9 cellular contexts compared by ENCODE assay signal in genomic region chr13:43023244-43023931, GRCh38. TPM values are rescaled to one million over a fixed set of nuclear protein-coding genes. Genes with fewer than 3 reads are reported as not detected.
DNase-seq lines count a peak whose midpoint lies in the region; ATAC-seq and TF ChIP-seq lines count a peak whose summit lies in the region.
"Had no signal": no experiment of that assay in that cellular context is flagged by ENCODE, and none has a peak within 500 bp of the region (broad histone marks: within the 10 kb centered on the region; RNA-seq: fewer than 3 reads in every experiment).

TSS of gene DNAJC15 (plus strand) at chr13:43023586. CDS start at chr13:43023627, 41 bp downstream.

- H3K9me3 ChIP-seq in PC-9 (ENCODE audit: insufficient read depth, low read depth), result no peaks in the 10 kb centered on the region
- no peaks in the 10 kb centered on the region for H3K9me3 ChIP-seq in neural progenitor cell (ENCODE audit: low read depth)
- no peaks in the 10 kb centered on the region for H3K9me3 ChIP-seq in stomach smooth muscle (ENCODE audit: control insufficient read depth in 2 of 2, low read length in 2 of 2)
- H3K9me3 ChIP-seq: A549 had no signal

- H3K4me3 Mint-ChIP-seq in neural progenitor cell, result peak within 1 kb of the TSS; percentile 91

- peaks cover 7% of the 10 kb centered on the region for H3K4me1 Mint-ChIP-seq in neural progenitor cell

- H3K79me2 ChIP-seq in PC-9 (ENCODE audit: low read depth) (peaks cover 35% of the 10 kb centered on the region), neural progenitor cell (ENCODE audit: low read depth) (no peaks in the 10 kb centered on the region)

- H3K4me2 ChIP-seq in PC-9 (peak within 1 kb of the TSS; percentile 87), neural progenitor cell (peak within 1 kb of the TSS; percentile 58)
- H3K4me2 ChIP-seq: A549 had no signal

- peaks cover 11% of the 10 kb centered on the region for H3K27me3 Mint-ChIP-seq in neural progenitor cell (ENCODE audit: insufficient read depth, low read depth)

- H3K36me3 ChIP-seq in PC-9 (ENCODE audit: low read depth) (no peaks in the 10 kb centered on the region; the same call in 1 of the 2 replicates), neural progenitor cell (no peaks in the 10 kb centered on the region), stomach smooth muscle (ENCODE audit: control insufficient read depth in 2 of 2, insufficient read depth in 2 of 2, low read length in 2 of 2) (no peaks in the 10 kb centered on the region)

- H3K27me3 ChIP-seq in PC-9 (ENCODE audit: insufficient read depth, low read depth) (no peaks in the 10 kb centered on the region), neural progenitor cell (no peaks in the 10 kb centered on the region), stomach smooth muscle (ENCODE audit: control insufficient read depth in 1 of 2, insufficient read depth in 2 of 2, low read length in 2 of 2) (no peaks in the 10 kb centered on the region)

- peak; percentile 78 for ATAC-seq in HG03159 (IDR thresholded peaks at IDR 0.05; ENCODE audit: unreplicated experiment)
- ATAC-seq: A549 had no signal

- peak; percentile 66 for DNase-seq in SIG-M5 treated with dmso at 0.1 percent for 504 hours (lab: John Stamatoyannopoulos, UW; ENCODE audit: unreplicated experiment)
- no peak for DNase-seq in SIG-M5 (lab: John Stamatoyannopoulos, UW)
- DNase-seq in PC-9, result peak; percentile 62
- peak; percentile 78 for DNase-seq in activated gamma-delta T cell treated with Interleukin-2 at 50 U/mL for 16 hours
- DNase-seq in foreskin melanocyte, result peak; percentile 91
- DNase-seq in neural progenitor cell (ENCODE audit: low spot score), result peak; percentile 70

- 0 out of 2 replicates have a peak, but pooled peaks cover 5% of the 10 kb centered on the region for H3F3A ChIP-seq in PC-9 (ENCODE audit: insufficient read depth, low read depth)
- H3F3A ChIP-seq in neural progenitor cell (ENCODE audit: low read depth), result no peaks in the 10 kb centered on the region

- POLR2A ChIA-PET in PC-9 (lab: Charles Lee; ENCODE audit: unreplicated experiment), result no interaction called here

- H3K4me3 ChIP-seq in PC-9 (peak within 1 kb of the TSS; percentile 92), neural progenitor cell (peak within 1 kb of the TSS; percentile 43), stomach smooth muscle (ENCODE audit: low read length in 2 of 2) (peak within 1 kb of the TSS; percentile 83 to 92)
- H3K4me3 ChIP-seq: A549 had no signal

- BruUV-seq in PC-9 (replicated peaks; lab: Mats Ljungman, UMichigan), result no TSS peak

- TF ChIP-seq CTCF in PC-9 (conservative IDR thresholded peaks at IDR 0.05), result no peak; the same call in 1 of the 2 replicates
- TF ChIP-seq CTCF in neural progenitor cell (IDR thresholded peaks at IDR 0.05), result no peak

- H3K9me2 ChIP-seq in PC-9 (ENCODE audit: insufficient read depth), result no peaks in the 10 kb centered on the region

- H3K4me1 ChIP-seq in PC-9 (replicated peaks; ENCODE audit: insufficient read depth), result 0 out of 2 replicates have a peak, but pooled peaks cover 4% of the 10 kb centered on the region
- H3K4me1 ChIP-seq in neural progenitor cell, result peaks cover 12% of the 10 kb centered on the region
- H3K4me1 ChIP-seq in stomach smooth muscle (ENCODE audit: control insufficient read depth, insufficient read depth, low read length), result peaks cover 4% of the 10 kb centered on the region
- H3K4me1 ChIP-seq: A549 had no signal

- intact Hi-C loops in PC-9 (cut with micrococcal nuclease; ENCODE audit: unreplicated experiment), result no loop called here

- peak within 1 kb of the TSS; percentile 90 for H3K27ac Mint-ChIP-seq in neural progenitor cell

- peak within 1 kb of the TSS; percentile 72 for H3K27ac ChIP-seq in PC-9
- H3K27ac ChIP-seq in neural progenitor cell, result no peak within 1 kb of the TSS
- peak within 1 kb of the TSS; percentile 75 for H3K27ac ChIP-seq in stomach smooth muscle (ENCODE audit: low read length)
- H3K27ac ChIP-seq: A549 had no signal

- CTCF ChIA-PET in PC-9 (lab: Charles Lee), result interaction anchor here (0.6 kb wide), 1 partner anchor 117 kb away, joined by 8 read pairs; no protein-coding TSS in a partner anchor

- H3K9me3 Mint-ChIP-seq in neural progenitor cell, result peaks cover 6% of the 10 kb centered on the region

- peaks cover 6% of the 10 kb centered on the region for H3K36me3 Mint-ChIP-seq in neural progenitor cell

- H3K9ac ChIP-seq in neural progenitor cell (no peak within 1 kb of the TSS), stomach smooth muscle (ENCODE audit: low read length in 2 of 2) (peak within 1 kb of the TSS; percentile 81 to 90)

- H4K20me1 ChIP-seq in PC-9 (ENCODE audit: insufficient read depth) (no peaks in the 10 kb centered on the region), neural progenitor cell (ENCODE audit: low read depth) (no peaks in the 10 kb centered on the region)

- H2AFZ ChIP-seq in PC-9 (peak within 1 kb of the TSS; percentile 98), neural progenitor cell (replicated peaks) (peak within 1 kb of the TSS; percentile 48)

RNA-seq across cellular contexts. Expression of gene DNAJC15, which starts in this region (rescaled TPM):
- total RNA-seq in PC-9 (2021), result 12.7 and 14.8 TPM in 2 replicates
- 2.7 and 3.2 TPM in 2 replicates for total RNA-seq in neural progenitor cell (ENCODE audit: low replicate concordance)
